Comparison of ENCODE assay signal across 3 cellular contexts in genomic region chr6:93013054-93013453, GRCh38.
TF ChIP-seq lines count a peak whose summit lies in the region.

No MANE protein-coding gene starts in this region.

TF ChIP-seq in A549, 52 proteins besides CTCF, POLR2A, EP300 and RAD21:
- TF ChIP-seq MAFK (IDR thresholded peaks at IDR 0.05; ENCODE audit: partially characterized antibody) (peak; percentile 59), TP53 (CRISPR knock-in tag; IDR thresholded peaks at IDR 0.05) (no peak), JUN (IDR thresholded peaks at IDR 0.05) (no peak), SMC3 (IDR thresholded peaks at IDR 0.05) (no peak)

TF ChIP-seq in IMR-90, 13 proteins besides CTCF, POLR2A, EP300 and RAD21:
- TF ChIP-seq BHLHE40 (IDR thresholded peaks at IDR 0.05; ENCODE audit: low read depth, low read length) (no peak), MAZ (IDR thresholded peaks at IDR 0.05; ENCODE audit: borderline replicate concordance, low read depth, low read length) (no peak), MAFK (IDR thresholded peaks at IDR 0.05; ENCODE audit: low read depth, low read length) (peak; percentile 84)

TF ChIP-seq in K562, 482 proteins besides CTCF, POLR2A, EP300 and RAD21:
- TF ChIP-seq ZNF316 (IDR thresholded peaks at IDR 0.05) = peak; percentile 45; the same call in 1 of the 2 replicates
- no peak for TF ChIP-seq KAT8 (IDR thresholded peaks at IDR 0.05; ENCODE audit: low read depth)
- no peak for TF ChIP-seq PCBP2 (IDR thresholded peaks at IDR 0.05; ENCODE audit: low read depth, low read length, poor library complexity, severe bottlenecking)
- no peak for TF ChIP-seq BRF1 (IDR thresholded peaks at IDR 0.05; ENCODE audit: borderline replicate concordance, extremely low read depth, insufficient read length)
- TF ChIP-seq EP400 (IDR thresholded peaks at IDR 0.05) = no peak
- no peak for TF ChIP-seq SMAD2 (IDR thresholded peaks at IDR 0.05; ENCODE audit: low read depth, low read length)
- no peak for TF ChIP-seq ZC3H4 (CRISPR knock-in tag; IDR thresholded peaks at IDR 0.05; ENCODE audit: borderline replicate concordance)
- TF ChIP-seq HLTF (IDR thresholded peaks at IDR 0.05) = no peak
- TF ChIP-seq, protein P1, sequence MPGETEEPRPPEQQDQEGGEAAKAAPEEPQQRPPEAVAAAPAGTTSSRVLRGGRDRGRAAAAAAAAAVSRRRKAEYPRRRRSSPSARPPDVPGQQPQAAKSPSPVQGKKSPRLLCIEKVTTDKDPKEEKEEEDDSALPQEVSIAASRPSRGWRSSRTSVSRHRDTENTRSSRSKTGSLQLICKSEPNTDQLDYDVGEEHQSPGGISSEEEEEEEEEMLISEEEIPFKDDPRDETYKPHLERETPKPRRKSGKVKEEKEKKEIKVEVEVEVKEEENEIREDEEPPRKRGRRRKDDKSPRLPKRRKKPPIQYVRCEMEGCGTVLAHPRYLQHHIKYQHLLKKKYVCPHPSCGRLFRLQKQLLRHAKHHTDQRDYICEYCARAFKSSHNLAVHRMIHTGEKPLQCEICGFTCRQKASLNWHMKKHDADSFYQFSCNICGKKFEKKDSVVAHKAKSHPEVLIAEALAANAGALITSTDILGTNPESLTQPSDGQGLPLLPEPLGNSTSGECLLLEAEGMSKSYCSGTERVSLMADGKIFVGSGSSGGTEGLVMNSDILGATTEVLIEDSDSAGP (CRISPR knock-in tag; IDR thresholded peaks at IDR 0.05) = no peak
- TF ChIP-seq, protein P2, sequence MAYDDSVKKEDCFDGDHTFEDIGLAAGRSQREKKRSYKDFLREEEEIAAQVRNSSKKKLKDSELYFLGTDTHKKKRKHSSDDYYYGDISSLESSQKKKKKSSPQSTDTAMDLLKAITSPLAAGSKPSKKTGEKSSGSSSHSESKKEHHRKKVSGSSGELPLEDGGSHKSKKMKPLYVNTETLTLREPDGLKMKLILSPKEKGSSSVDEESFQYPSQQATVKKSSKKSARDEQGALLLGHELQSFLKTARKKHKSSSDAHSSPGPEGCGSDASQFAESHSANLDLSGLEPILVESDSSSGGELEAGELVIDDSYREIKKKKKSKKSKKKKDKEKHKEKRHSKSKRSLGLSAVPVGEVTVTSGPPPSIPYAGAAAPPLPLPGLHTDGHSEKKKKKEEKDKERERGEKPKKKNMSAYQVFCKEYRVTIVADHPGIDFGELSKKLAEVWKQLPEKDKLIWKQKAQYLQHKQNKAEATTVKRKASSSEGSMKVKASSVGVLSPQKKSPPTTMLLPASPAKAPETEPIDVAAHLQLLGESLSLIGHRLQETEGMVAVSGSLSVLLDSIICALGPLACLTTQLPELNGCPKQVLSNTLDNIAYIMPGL (CRISPR knock-in tag; IDR thresholded peaks at IDR 0.05) = no peak
- TF ChIP-seq, protein P3, sequence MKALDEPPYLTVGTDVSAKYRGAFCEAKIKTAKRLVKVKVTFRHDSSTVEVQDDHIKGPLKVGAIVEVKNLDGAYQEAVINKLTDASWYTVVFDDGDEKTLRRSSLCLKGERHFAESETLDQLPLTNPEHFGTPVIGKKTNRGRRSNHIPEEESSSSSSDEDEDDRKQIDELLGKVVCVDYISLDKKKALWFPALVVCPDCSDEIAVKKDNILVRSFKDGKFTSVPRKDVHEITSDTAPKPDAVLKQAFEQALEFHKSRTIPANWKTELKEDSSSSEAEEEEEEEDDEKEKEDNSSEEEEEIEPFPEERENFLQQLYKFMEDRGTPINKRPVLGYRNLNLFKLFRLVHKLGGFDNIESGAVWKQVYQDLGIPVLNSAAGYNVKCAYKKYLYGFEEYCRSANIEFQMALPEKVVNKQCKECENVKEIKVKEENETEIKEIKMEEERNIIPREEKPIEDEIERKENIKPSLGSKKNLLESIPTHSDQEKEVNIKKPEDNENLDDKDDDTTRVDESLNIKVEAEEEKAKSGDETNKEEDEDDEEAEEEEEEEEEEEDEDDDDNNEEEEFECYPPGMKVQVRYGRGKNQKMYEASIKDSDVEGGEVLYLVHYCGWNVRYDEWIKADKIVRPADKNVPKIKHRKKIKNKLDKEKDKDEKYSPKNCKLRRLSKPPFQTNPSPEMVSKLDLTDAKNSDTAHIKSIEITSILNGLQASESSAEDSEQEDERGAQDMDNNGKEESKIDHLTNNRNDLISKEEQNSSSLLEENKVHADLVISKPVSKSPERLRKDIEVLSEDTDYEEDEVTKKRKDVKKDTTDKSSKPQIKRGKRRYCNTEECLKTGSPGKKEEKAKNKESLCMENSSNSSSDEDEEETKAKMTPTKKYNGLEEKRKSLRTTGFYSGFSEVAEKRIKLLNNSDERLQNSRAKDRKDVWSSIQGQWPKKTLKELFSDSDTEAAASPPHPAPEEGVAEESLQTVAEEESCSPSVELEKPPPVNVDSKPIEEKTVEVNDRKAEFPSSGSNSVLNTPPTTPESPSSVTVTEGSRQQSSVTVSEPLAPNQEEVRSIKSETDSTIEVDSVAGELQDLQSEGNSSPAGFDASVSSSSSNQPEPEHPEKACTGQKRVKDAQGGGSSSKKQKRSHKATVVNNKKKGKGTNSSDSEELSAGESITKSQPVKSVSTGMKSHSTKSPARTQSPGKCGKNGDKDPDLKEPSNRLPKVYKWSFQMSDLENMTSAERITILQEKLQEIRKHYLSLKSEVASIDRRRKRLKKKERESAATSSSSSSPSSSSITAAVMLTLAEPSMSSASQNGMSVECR (CRISPR knock-in tag; IDR thresholded peaks at IDR 0.05) = no peak
- no peak for TF ChIP-seq ZFP30 (CRISPR knock-in tag; IDR thresholded peaks at IDR 0.05; ENCODE audit: borderline replicate concordance)
- TF ChIP-seq, protein P4, sequence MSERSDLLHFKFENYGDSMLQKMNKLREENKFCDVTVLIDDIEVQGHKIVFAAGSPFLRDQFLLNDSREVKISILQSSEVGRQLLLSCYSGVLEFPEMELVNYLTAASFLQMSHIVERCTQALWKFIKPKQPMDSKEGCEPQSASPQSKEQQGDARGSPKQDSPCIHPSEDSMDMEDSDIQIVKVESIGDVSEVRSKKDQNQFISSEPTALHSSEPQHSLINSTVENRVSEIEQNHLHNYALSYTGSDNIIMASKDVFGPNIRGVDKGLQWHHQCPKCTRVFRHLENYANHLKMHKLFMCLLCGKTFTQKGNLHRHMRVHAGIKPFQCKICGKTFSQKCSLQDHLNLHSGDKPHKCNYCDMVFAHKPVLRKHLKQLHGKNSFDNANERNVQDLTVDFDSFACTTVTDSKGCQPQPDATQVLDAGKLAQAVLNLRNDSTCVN (CRISPR knock-in tag; IDR thresholded peaks at IDR 0.05) = no peak
- TF ChIP-seq ETV5 (CRISPR knock-in tag; IDR thresholded peaks at IDR 0.05; ENCODE audit: low read depth) = no peak
- TF ChIP-seq MAFK (IDR thresholded peaks at IDR 0.05; ENCODE audit: low read length) = 0 out of 2 replicates have a peak, but pooled peaks have one; percentile 46
- TF ChIP-seq MAFF (IDR thresholded peaks at IDR 0.05; ENCODE audit: low read length) = peak; percentile 45; the same call in 1 of the 2 replicates
- no peak for TF ChIP-seq NKRF (IDR thresholded peaks at IDR 0.05; ENCODE audit: borderline replicate concordance)
- TF ChIP-seq ZNF3 (CRISPR knock-in tag; IDR thresholded peaks at IDR 0.05) = no peak
